2 cellular contexts compared by ENCODE assay signal in genomic region chrX:82362550-82362949, GRCh38.
TF ChIP-seq lines count a peak whose summit lies in the region.

No MANE protein-coding gene starts in this region.

TF ChIP-seq in liver, 16 proteins besides CTCF, POLR2A, EP300 and RAD21 (continued from another document):
- TF ChIP-seq REST (IDR thresholded peaks at IDR 0.05) (no peak), HNF4A (conservative IDR thresholded peaks at IDR 0.05) (peak; percentile 30 to 65), ZBTB33 (IDR thresholded peaks at IDR 0.05) (no peak)

TF ChIP-seq in HepG2, 621 proteins besides CTCF, POLR2A, EP300 and RAD21 (continued from another document):
- TF ChIP-seq ATF5 (CRISPR knock-in tag; IDR thresholded peaks at IDR 0.05; ENCODE audit: low read depth) = no peak
- TF ChIP-seq CREB3 (CRISPR knock-in tag; IDR thresholded peaks at IDR 0.05) = no peak
- no peak for TF ChIP-seq ATF7 (IDR thresholded peaks at IDR 0.05)
- TF ChIP-seq ATF7 (CRISPR knock-in tag; IDR thresholded peaks at IDR 0.05) = no peak
- TF ChIP-seq ZFP82 (CRISPR knock-in tag; IDR thresholded peaks at IDR 0.05; ENCODE audit: borderline replicate concordance) = no peak
- TF ChIP-seq FOXP4 (CRISPR knock-in tag; IDR thresholded peaks at IDR 0.05) = no peak
- no peak for TF ChIP-seq CBX1 (IDR thresholded peaks at IDR 0.05; ENCODE audit: low read depth)
- no peak for TF ChIP-seq ZNF281 (CRISPR knock-in tag; IDR thresholded peaks at IDR 0.05; ENCODE audit: borderline replicate concordance)
